In genomic region chr19:36460046-36460445, GRCh38 we compare ENCODE assay signal across 17 cellular contexts.
"Had no signal": no experiment of that assay in that cellular context is flagged by ENCODE, and none has a peak within 500 bp of the region (broad histone marks: within the 10 kb centered on the region; RNA-seq: fewer than 3 reads in every experiment).

No MANE protein-coding gene starts in this region.

- H3K27ac Mint-ChIP-seq: natural killer cell treated with Interleukin-12 subunit alpha and Interleukin-12 subunit beta and Interleukin-15 and Interleukin-18, amount 100 ng/mL, for 72 hours had no signal

- DNase-seq: activated CD4-positive, alpha-beta T cell treated with anti-CD3 and anti-CD28 coated beads for 1 hour; activated CD4-positive, alpha-beta T cell treated with anti-CD3 and anti-CD28 coated beads, Interleukin-2, amount 50 U/mL, for 4 hours; activated effector memory CD4-positive, alpha-beta T cell treated with Interleukin-2 at 50 U/mL for 16 hours; activated naive CD4-positive, alpha-beta T cell treated with anti-CD3 and anti-CD28 coated beads, Interleukin-2, amount 50 U/mL, for 16 hours; adrenal gland; body of pancreas; caudate nucleus; foreskin melanocyte; mesendoderm; posterior cingulate gyrus; stimulated activated CD4-positive, alpha-beta T cell treated with anti-CD3 and anti-CD28 coated beads, Interleukin-4, amount 100 ng/mL, for 24 hours; stimulated activated naive CD4-positive, alpha-beta T cell; substantia nigra had no signal

- H3K4me3 Mint-ChIP-seq: natural killer cell treated with Interleukin-12 subunit alpha and Interleukin-12 subunit beta and Interleukin-15 and Interleukin-18, amount 100 ng/mL, for 72 hours had no signal

- H3K27ac ChIP-seq: adrenal gland, body of pancreas, coronary artery, VCaP had no signal

- H3K27me3 Mint-ChIP-seq: natural killer cell treated with Interleukin-12 subunit alpha and Interleukin-12 subunit beta and Interleukin-15 and Interleukin-18, amount 100 ng/mL, for 72 hours had no signal

- H3K27me3 ChIP-seq: adrenal gland, body of pancreas had no signal

- ATAC-seq: body of pancreas; esophagus mucosa; natural killer cell treated with Interleukin-12 subunit alpha and Interleukin-12 subunit beta and Interleukin-15 and Interleukin-18, amount 100 ng/mL, for 72 hours had no signal

- H3K4me1 ChIP-seq: adrenal gland, body of pancreas had no signal

- H3K4me3 ChIP-seq: adrenal gland, body of pancreas, coronary artery had no signal
